ENCODE assay signal across 1 cellular context in genomic region chr11:2901854-2902783, GRCh38.
A peak's percentile ranks its signal among the peaks of the same experiment; 100 is the strongest.
TF ChIP-seq lines count a peak whose summit lies in the region.

No MANE protein-coding gene starts in this region.

TF ChIP-seq in HepG2, 621 proteins besides CTCF, POLR2A, EP300 and RAD21 (continued from another document and continues in another):
- TF ChIP-seq ZGPAT (CRISPR knock-in tag; IDR thresholded peaks at IDR 0.05) = peak; percentile 40; the same call in 1 of the 2 replicates
- no peak for TF ChIP-seq ZNF343 (CRISPR knock-in tag; IDR thresholded peaks at IDR 0.05)
- 0 out of 2 replicates have a peak, but pooled peaks have one; percentile 6 for TF ChIP-seq ZNF574 (CRISPR knock-in tag; IDR thresholded peaks at IDR 0.05)
- TF ChIP-seq ZNF781 (CRISPR knock-in tag; IDR thresholded peaks at IDR 0.05; ENCODE audit: borderline replicate concordance, not compliant biosample characterization) = no peak
- no peak for TF ChIP-seq FOXK1 (CRISPR knock-in tag; IDR thresholded peaks at IDR 0.05; ENCODE audit: borderline replicate concordance, low read depth)
- TF ChIP-seq IRX3 (CRISPR knock-in tag; IDR thresholded peaks at IDR 0.05; ENCODE audit: borderline replicate concordance, low read depth) = no peak
- TF ChIP-seq RFX3 (CRISPR knock-in tag; IDR thresholded peaks at IDR 0.05) = no peak
- TF ChIP-seq MIER2 (CRISPR knock-in tag; IDR thresholded peaks at IDR 0.05) = no peak
- no peak for TF ChIP-seq REPIN1 (CRISPR knock-in tag; IDR thresholded peaks at IDR 0.05; ENCODE audit: borderline replicate concordance, low read depth)
- no peak for TF ChIP-seq NCOR1 (IDR thresholded peaks at IDR 0.05; ENCODE audit: borderline replicate concordance, low read length)
- no peak for TF ChIP-seq KAT7 (CRISPR knock-in tag; IDR thresholded peaks at IDR 0.05; ENCODE audit: borderline replicate concordance)
- TF ChIP-seq SIN3A (IDR thresholded peaks at IDR 0.05; ENCODE audit: borderline replicate concordance, low read depth, low read length) = peak; percentile 69; the same call in 1 of the 2 replicates
- no peak for TF ChIP-seq ZNF136 (CRISPR knock-in tag; IDR thresholded peaks at IDR 0.05; ENCODE audit: low read depth)
- TF ChIP-seq ZSCAN20 (CRISPR knock-in tag; IDR thresholded peaks at IDR 0.05; ENCODE audit: borderline replicate concordance) = no peak
- no peak for TF ChIP-seq ZNF354B (CRISPR knock-in tag; IDR thresholded peaks at IDR 0.05)
- TF ChIP-seq ZFP36L2 (CRISPR knock-in tag; IDR thresholded peaks at IDR 0.05) = no peak
- no peak; the same call in 1 of the 2 replicates for TF ChIP-seq THRA (CRISPR knock-in tag; IDR thresholded peaks at IDR 0.05; ENCODE audit: borderline replicate concordance)
- TF ChIP-seq ZSCAN31 (CRISPR knock-in tag; IDR thresholded peaks at IDR 0.05; ENCODE audit: low read depth) = peak; percentile 68; the same call in 1 of the 2 replicates
- no peak for TF ChIP-seq ZNF296 (CRISPR knock-in tag; conservative IDR thresholded peaks at IDR 0.05)
- TF ChIP-seq MAZ (IDR thresholded peaks at IDR 0.05; ENCODE audit: borderline replicate concordance, low read depth, low read length) = no peak
- TF ChIP-seq MAZ (CRISPR knock-in tag; IDR thresholded peaks at IDR 0.05; ENCODE audit: low read depth) = peak; percentile 66; the same call in 1 of the 2 replicates
- no peak for TF ChIP-seq TMF1 (CRISPR knock-in tag; IDR thresholded peaks at IDR 0.05; ENCODE audit: low read depth)
- TF ChIP-seq HIC2 (CRISPR knock-in tag; IDR thresholded peaks at IDR 0.05; ENCODE audit: low read depth) = no peak
- 0 out of 2 replicates have a peak, but pooled peaks have one; percentile 46 for TF ChIP-seq ZNF558 (CRISPR knock-in tag; IDR thresholded peaks at IDR 0.05; ENCODE audit: borderline replicate concordance)
- TF ChIP-seq ZNF770 (CRISPR knock-in tag; IDR thresholded peaks at IDR 0.05) = no peak; the same call in 1 of the 2 replicates
- no peak for TF ChIP-seq TEAD2 (CRISPR knock-in tag; IDR thresholded peaks at IDR 0.05)
- no peak for TF ChIP-seq ISL2 (CRISPR knock-in tag; IDR thresholded peaks at IDR 0.05)
- TF ChIP-seq TBX2 (CRISPR knock-in tag; IDR thresholded peaks at IDR 0.05; ENCODE audit: borderline replicate concordance) = peak; percentile 61
- TF ChIP-seq SRY (CRISPR knock-in tag; IDR thresholded peaks at IDR 0.05) = no peak
- peak in 1 of 2 experiments; percentile 8; a peak in 1 of 4 replicates for TF ChIP-seq HMGXB4 (CRISPR knock-in tag; IDR thresholded peaks at IDR 0.05; ENCODE audit: borderline replicate concordance in 1 of 2, low read depth in 1 of 2)
- TF ChIP-seq ZFP36 (IDR thresholded peaks at IDR 0.05; ENCODE audit: borderline replicate concordance, low read depth, low read length, partially characterized antibody) = no peak
- TF ChIP-seq E2F5 (CRISPR knock-in tag; conservative IDR thresholded peaks at IDR 0.05) = no peak
- TF ChIP-seq, protein P1, sequence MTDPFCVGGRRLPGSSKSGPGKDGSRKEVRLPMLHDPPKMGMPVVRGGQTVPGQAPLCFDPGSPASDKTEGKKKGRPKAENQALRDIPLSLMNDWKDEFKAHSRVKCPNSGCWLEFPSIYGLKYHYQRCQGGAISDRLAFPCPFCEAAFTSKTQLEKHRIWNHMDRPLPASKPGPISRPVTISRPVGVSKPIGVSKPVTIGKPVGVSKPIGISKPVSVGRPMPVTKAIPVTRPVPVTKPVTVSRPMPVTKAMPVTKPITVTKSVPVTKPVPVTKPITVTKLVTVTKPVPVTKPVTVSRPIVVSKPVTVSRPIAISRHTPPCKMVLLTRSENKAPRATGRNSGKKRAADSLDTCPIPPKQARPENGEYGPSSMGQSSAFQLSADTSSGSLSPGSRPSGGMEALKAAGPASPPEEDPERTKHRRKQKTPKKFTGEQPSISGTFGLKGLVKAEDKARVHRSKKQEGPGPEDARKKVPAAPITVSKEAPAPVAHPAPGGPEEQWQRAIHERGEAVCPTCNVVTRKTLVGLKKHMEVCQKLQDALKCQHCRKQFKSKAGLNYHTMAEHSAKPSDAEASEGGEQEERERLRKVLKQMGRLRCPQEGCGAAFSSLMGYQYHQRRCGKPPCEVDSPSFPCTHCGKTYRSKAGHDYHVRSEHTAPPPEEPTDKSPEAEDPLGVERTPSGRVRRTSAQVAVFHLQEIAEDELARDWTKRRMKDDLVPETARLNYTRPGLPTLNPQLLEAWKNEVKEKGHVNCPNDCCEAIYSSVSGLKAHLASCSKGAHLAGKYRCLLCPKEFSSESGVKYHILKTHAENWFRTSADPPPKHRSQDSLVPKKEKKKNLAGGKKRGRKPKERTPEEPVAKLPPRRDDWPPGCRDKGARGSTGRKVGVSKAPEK (CRISPR knock-in tag; IDR thresholded peaks at IDR 0.05; ENCODE audit: borderline replicate concordance) = no peak
- no peak for TF ChIP-seq JARID2 (CRISPR knock-in tag; IDR thresholded peaks at IDR 0.05; ENCODE audit: insufficient replicate concordance)
- no peak for TF ChIP-seq ZC3H4 (CRISPR knock-in tag; IDR thresholded peaks at IDR 0.05; ENCODE audit: borderline replicate concordance)
- no peak for TF ChIP-seq ZHX1 (CRISPR knock-in tag; IDR thresholded peaks at IDR 0.05; ENCODE audit: low read depth)
- TF ChIP-seq ZNF737 (CRISPR knock-in tag; IDR thresholded peaks at IDR 0.05; ENCODE audit: borderline replicate concordance) = no peak
- TF ChIP-seq FOSL2 (CRISPR knock-in tag; IDR thresholded peaks at IDR 0.05) = peak; percentile 27
- TF ChIP-seq ZNF557 (CRISPR knock-in tag; IDR thresholded peaks at IDR 0.05) = no peak
